9 cellular contexts compared by ENCODE assay signal in genomic region chr10:71981024-71981867, GRCh38. TPM values are rescaled to one million over a fixed set of nuclear protein-coding genes. Genes with fewer than 3 reads are reported as not detected.
DNase-seq lines count a peak whose midpoint lies in the region; ATAC-seq, FAIRE-seq and TF ChIP-seq lines count a peak whose summit lies in the region.
"Had no signal": no experiment of that assay in that cellular context is flagged by ENCODE, and none has a peak within 500 bp of the region (broad histone marks: within the 10 kb centered on the region; RNA-seq: fewer than 3 reads in every experiment).

No MANE protein-coding gene starts in this region.

- no peak overlapping the region for H3K9ac ChIP-seq in endothelial cell of umbilical vein (replicated peaks; ENCODE audit: extremely low read depth, insufficient read depth, low read length)

- POLR2A ChIA-PET in Panc1 (lab: Charles Lee): no interaction called here
- POLR2A ChIA-PET in endothelial cell of umbilical vein (lab: Charles Lee): no interaction called here

- H2AFZ ChIP-seq in endothelial cell of umbilical vein (ENCODE audit: low read depth, low read length): peak overlapping the region; percentile 17

- no peaks in the 10 kb centered on the region for H3K9me3 ChIP-seq in Panc1 (ENCODE audit: control insufficient read depth, insufficient read depth, low read depth, low read length)
- no peaks in the 10 kb centered on the region for H3K9me3 ChIP-seq in endothelial cell of umbilical vein (replicated peaks; ENCODE audit: control insufficient read depth, insufficient read depth, low read length)
- no peaks in the 10 kb centered on the region for H3K9me3 ChIP-seq in thoracic aorta

- ATAC-seq in Panc1 (no peak), thoracic aorta (ENCODE audit: insufficient number of reproducible peaks, low FRiP score, low read depth) (no peak)
- ATAC-seq: activated CD8-positive, alpha-beta memory T cell treated with anti-CD3 and anti-CD28 coated beads, Interleukin-2, amount 10 ng/mL, durations not matched to agents 7 days and 5 days had no signal

- no peaks in the 10 kb centered on the region for H3K27me3 ChIP-seq in Panc1 (ENCODE audit: control insufficient read depth, insufficient read depth, low read length)
- no peaks in the 10 kb centered on the region for H3K27me3 ChIP-seq in endothelial cell of umbilical vein (ENCODE audit: control insufficient read depth in 2 of 2, insufficient read depth in 2 of 2, low read length in 2 of 2)
- H3K27me3 ChIP-seq in thoracic aorta (replicated peaks; ENCODE audit: insufficient read depth): no peaks in the 10 kb centered on the region

- TF ChIP-seq POLR2A in endothelial cell of umbilical vein (IDR thresholded peaks at IDR 0.05; ENCODE audit: low read depth, low read length): no peak

- H3K36me3 ChIP-seq in Panc1 (ENCODE audit: control insufficient read depth, insufficient read depth, low read length) (no peaks in the 10 kb centered on the region), endothelial cell of umbilical vein (ENCODE audit: control insufficient read depth in 2 of 2, extremely low read depth in 1 of 2, insufficient read depth in 2 of 2, low read length in 2 of 2) (no peaks in the 10 kb centered on the region), thoracic aorta (no peaks in the 10 kb centered on the region)

- dilution Hi-C loops in endothelial cell of umbilical vein (cut with MboI; ENCODE audit: extremely low pct_ligation_motif_present, low sequenced_read_pairs): no loop called here

- H3K4me1 ChIP-seq in Panc1 (ENCODE audit: control insufficient read depth, insufficient read depth, low read length): peaks cover 66% of the 10 kb centered on the region
- H3K4me1 ChIP-seq in endothelial cell of umbilical vein (ENCODE audit: control insufficient read depth, extremely low read depth, insufficient read depth, low read length): peaks cover 61% of the 10 kb centered on the region
- peaks cover 55 to 100% of the 10 kb centered on the region in 2 donors for H3K4me1 ChIP-seq in thoracic aorta (ENCODE audit: control insufficient read depth in 1 of 2, low read depth in 2 of 2)

- no peaks in the 10 kb centered on the region for H4K20me1 ChIP-seq in endothelial cell of umbilical vein (replicated peaks; ENCODE audit: control insufficient read depth, extremely low read depth, insufficient read depth, low read length)

- peak; percentile 8 for FAIRE-seq in endothelial cell of umbilical vein (lab: Jason Lieb, UNC)

- in situ Hi-C loops in Panc1 (cut with HindIII; ENCODE audit: low pct_unique_long_range_greater_than_20kb, low sequenced_read_pairs): no loop called here

- BruUV-seq in Panc1 (replicated peaks; lab: Mats Ljungman, UMichigan) (no TSS peak), endothelial cell of umbilical vein (replicated peaks; lab: Mats Ljungman, UMichigan) (no TSS peak)

- no peak overlapping the region for H3K4me3 ChIP-seq in Panc1 (ENCODE audit: low read depth in 2 of 2, low read length in 2 of 2)
- H3K4me3 ChIP-seq in endothelial cell of umbilical vein (replicated peaks in 1 of 3; ENCODE audit: insufficient read depth in 1 of 3, low read depth in 1 of 3, low read length in 3 of 3): no peak overlapping the region
- H3K4me3 ChIP-seq in thoracic aorta: peak overlapping the region; percentile 37

- peaks cover 2% of the 10 kb centered on the region for H3K79me2 ChIP-seq in endothelial cell of umbilical vein (ENCODE audit: control insufficient read depth, insufficient read depth, low read length)

- CTCF ChIA-PET in Panc1 (lab: Charles Lee): no interaction called here
- CTCF ChIA-PET in endothelial cell of umbilical vein (lab: Charles Lee): interaction anchor here (0.9 to 1.7 kb wide), 2 partner anchors 25 to 67 kb away, joined by 4 to 11 read pairs; no protein-coding TSS in a partner anchor

- intact Hi-C loops in Panc1 (cut with micrococcal nuclease; ENCODE audit: unreplicated experiment) (no loop called here), endothelial cell of umbilical vein (cut with micrococcal nuclease) (no loop called here)

- TF ChIP-seq CTCF in Panc1 (IDR thresholded peaks at IDR 0.05): no peak
- TF ChIP-seq CTCF in endothelial cell of umbilical vein (IDR thresholded peaks at IDR 0.05; ENCODE audit: extremely low read depth in 1 of 2, insufficient read depth in 1 of 2, low read depth in 1 of 2, low read length in 2 of 2): no peak
- no peak for TF ChIP-seq CTCF in thoracic aorta (IDR thresholded peaks at IDR 0.05)

- no peaks in the 10 kb centered on the region for H3K9me1 ChIP-seq in endothelial cell of umbilical vein (replicated peaks; ENCODE audit: control insufficient read depth, extremely low read depth, insufficient read depth, low read length)

- H3K27ac ChIP-seq in Panc1 (ENCODE audit: low read length): peak overlapping the region; percentile 58
- no peak overlapping the region for H3K27ac ChIP-seq in endothelial cell of umbilical vein (ENCODE audit: insufficient read depth, low read depth, low read length)
- peak overlapping the region; percentile 78 to 84 for H3K27ac ChIP-seq in thoracic aorta

- H3K4me2 ChIP-seq in endothelial cell of umbilical vein (ENCODE audit: insufficient read depth, low read length): peak overlapping the region; percentile 29

- DNase-seq in Panc1 (ENCODE audit: low read depth, low spot score) (no peak), endothelial cell of umbilical vein (ENCODE audit: low read depth, low spot score) (peak; percentile 34), midbrain (lab: John Stamatoyannopoulos, UW) (peak; percentile 96), thoracic aorta (ENCODE audit: low spot score) (no peak), NCI-H510A treated with DMSO at 0.1 percent for 48 hours (lab: John Stamatoyannopoulos, UW) (no peak), DMS153 treated with DMSO at 0.1 percent for 48 hours (lab: John Stamatoyannopoulos, UW; ENCODE audit: unreplicated experiment) (no peak), SKM-1 (lab: John Stamatoyannopoulos, UW; ENCODE audit: unreplicated experiment) (no peak)
- DNase-seq in stimulated activated CD4-positive, alpha-beta T cell treated with anti-CD3 and anti-CD28 coated beads, Interleukin-1b, Interleukin-23, amount 100 ng/mL, for 48 hours: no peak
- DNase-seq: activated CD8-positive, alpha-beta memory T cell treated with anti-CD3 and anti-CD28 coated beads, Interleukin-2, amount 10 ng/mL, durations not matched to agents 7 days and 5 days had no signal

TF ChIP-seq in endothelial cell of umbilical vein, 7 proteins besides CTCF, POLR2A, EP300 and RAD21:
- TF ChIP-seq MAX (IDR thresholded peaks at IDR 0.05; ENCODE audit: insufficient read depth, insufficient read length): no peak
- no peak for TF ChIP-seq MYC (IDR thresholded peaks at IDR 0.05; ENCODE audit: low read depth, low read length)
- no peak for TF ChIP-seq GATA2 (IDR thresholded peaks at IDR 0.05; ENCODE audit: insufficient read depth, insufficient read length, low read depth, low read length)
- TF ChIP-seq EZH2 (IDR thresholded peaks at IDR 0.05; ENCODE audit: borderline replicate concordance, low read depth, low read length, severe bottlenecking): no peak
- no peak for TF ChIP-seq FOS (IDR thresholded peaks at IDR 0.05; ENCODE audit: borderline replicate concordance, insufficient read depth, low read length)
- no peak for TF ChIP-seq JUN (IDR thresholded peaks at IDR 0.05; ENCODE audit: borderline replicate concordance, insufficient read depth, insufficient read length, low read depth)
- TF ChIP-seq POLR2AphosphoS5 (IDR thresholded peaks at IDR 0.05; ENCODE audit: insufficient read depth, low read depth, low read length): no peak

RNA-seq across cellular contexts. Expression of gene CHST3, which starts 17.1 kb away (rescaled TPM):
- total RNA-seq in Panc1 (2021; ENCODE audit: unreplicated experiment): 44.6 TPM
- 27.9 TPM for polyA plus RNA-seq in Panc1 (2012; ENCODE audit: insufficient read length)
- total RNA-seq in endothelial cell of umbilical vein: 10.0 and 11.5 TPM in 2 replicates
- polyA plus RNA-seq in endothelial cell of umbilical vein: 5.5 and 6.0 TPM in 2 replicates
- 5.4 and 5.5 TPM in 2 replicates for polyA plus RNA-seq in endothelial cell of umbilical vein (2011; cell fraction: cytosol; rRNA removed)
- polyA plus RNA-seq in endothelial cell of umbilical vein (2011; cell fraction: nucleus; rRNA removed): 4.6 TPM in 2 replicates
- polyA plus RNA-seq in endothelial cell of umbilical vein (2012): 6.2 and 6.4 TPM in 2 replicates
- polyA minus RNA-seq in endothelial cell of umbilical vein: 11.7 and 12.7 TPM in 2 replicates
- polyA minus RNA-seq in endothelial cell of umbilical vein (2011; cell fraction: cytosol; rRNA and poly(A)+ RNA removed): 10.8 TPM
- polyA minus RNA-seq in endothelial cell of umbilical vein (2011; cell fraction: nucleus; rRNA and poly(A)+ RNA removed): 4.2 and 4.7 TPM in 2 replicates
- 10 to 100 TPM; 54.4 to 80.6 TPM for total RNA-seq in thoracic aorta

Comparison
In these comparisons a context has a peak if more than half of its experiments do, and no peak if none do; other contexts are left out.
1. DNase-seq: peak in endothelial cell of umbilical vein (single experiment) and midbrain (single experiment); none in Panc1 (single experiment), thoracic aorta (single experiment), NCI-H510A treated with DMSO at 0.1 percent for 48 hours (single experiment), DMS153 treated with DMSO at 0.1 percent for 48 hours (single experiment), SKM-1 (single experiment) and stimulated activated CD4-positive, alpha-beta T cell treated with anti-CD3 and anti-CD28 coated beads, Interleukin-1b, Interleukin-23, amount 100 ng/mL, for 48 hours (single experiment).